In genomic region chr1:167196185-167196584, GRCh38 we compare ENCODE assay signal across 23 cellular contexts. TPM values are rescaled to one million over a fixed set of nuclear protein-coding genes. Genes with fewer than 3 reads are reported as not detected.
DNase-seq lines count a peak whose midpoint lies in the region; ATAC-seq, FAIRE-seq and TF ChIP-seq lines count a peak whose summit lies in the region.
"Had no signal": no experiment of that assay in that cellular context is flagged by ENCODE, and none has a peak within 500 bp of the region (broad histone marks: within the 10 kb centered on the region; RNA-seq: fewer than 3 reads in every experiment).

No MANE protein-coding gene starts in this region.

- no peaks in the 10 kb centered on the region for H3K36me3 Mint-ChIP-seq in activated T-helper 2 cell treated with anti-CD3 and anti-CD28 coated beads, Interferon-gamma antibody, Interleukin-2, Interleukin-4, amounts not matched to agents 10 μg/mL and 5 μg/mL and 100 μg/mL, durations not matched to agents 14 hours and 24 hours and 36 hours (ENCODE audit: low read depth)
- H3K36me3 Mint-ChIP-seq: memory B cell had no signal

- H3K9me2 ChIP-seq in PC-3 (replicated peaks; ENCODE audit: low read length), result no peaks in the 10 kb centered on the region

- H3K27me3 Mint-ChIP-seq in activated T-helper 2 cell treated with anti-CD3 and anti-CD28 coated beads, Interferon-gamma antibody, Interleukin-2, Interleukin-4, amounts not matched to agents 10 μg/mL and 5 μg/mL and 100 μg/mL, durations not matched to agents 14 hours and 24 hours and 36 hours (ENCODE audit: low read depth), result peaks cover 5% of the 10 kb centered on the region

- no peak overlapping the region for H2AFZ ChIP-seq in PC-3 (ENCODE audit: low read length)

- no peaks in the 10 kb centered on the region for H3K9me3 Mint-ChIP-seq in activated T-helper 2 cell treated with anti-CD3 and anti-CD28 coated beads, Interferon-gamma antibody, Interleukin-2, Interleukin-4, amounts not matched to agents 10 μg/mL and 5 μg/mL and 100 μg/mL, durations not matched to agents 14 hours and 24 hours and 36 hours
- H3K9me3 Mint-ChIP-seq: activated CD4-positive, alpha-beta T cell treated with anti-CD3 and anti-CD28 coated beads, Interleukin-2, amount 10 ng/mL, durations not matched to agents 24 days and 14 days; activated T-helper 1 cell treated with anti-CD3 and anti-CD28 coated beads, Interleukin-12 subunit alpha, Interleukin-12 subunit beta, Interleukin-2, Interleukin-4 antibody, amounts not matched to agents 30 ng/mL and 10 ng/mL and 1 ng/mL, durations not matched to agents 14 hours and 24 hours and 36 hours; HFFc6; memory B cell; T-helper 2 cell treated with Interferon-gamma antibody and Interleukin-4, amounts not matched to agents 5 μg/mL and 100 μg/mL, for 36 hours had no signal

- CTCF ChIA-PET in PC-3 (lab: Charles Lee), result no interaction called here

- peaks cover 14% of the 10 kb centered on the region for H3K4me1 Mint-ChIP-seq in activated T-helper 2 cell treated with anti-CD3 and anti-CD28 coated beads, Interferon-gamma antibody, Interleukin-2, Interleukin-4, amounts not matched to agents 10 μg/mL and 5 μg/mL and 100 μg/mL, durations not matched to agents 14 hours and 24 hours and 36 hours (ENCODE audit: low read depth)
- H3K4me1 Mint-ChIP-seq: memory B cell had no signal

- H3K79me2 ChIP-seq in PC-3 (ENCODE audit: low read length), result no peaks in the 10 kb centered on the region

- peak; percentile 90 for FAIRE-seq in G401.6 (lab: Jason Lieb, UNC)

- H4K20me1 ChIP-seq in PC-3 (ENCODE audit: low read length), result no peaks in the 10 kb centered on the region

- H3K4me3 ChIP-seq in PC-3 (ENCODE audit: low read length) (no peak overlapping the region), fibroblast of mammary gland (ENCODE audit: control insufficient read depth, low read depth, low read length) (no peak overlapping the region)
- H3K4me3 ChIP-seq: body of pancreas, Peyer's patch had no signal

- H3K4me2 ChIP-seq in PC-3 (ENCODE audit: low read length), result peak overlapping the region; percentile 43

- POLR2A ChIA-PET in PC-3 (lab: Charles Lee; ENCODE audit: unreplicated experiment), result no interaction called here

- DNase-seq in COR-L47 (lab: John Stamatoyannopoulos, UW) (peak; percentile 46), PC-3 (peak; percentile 71), fibroblast of mammary gland (ENCODE audit: low read depth) (peak; percentile 14), NCI-H526 (lab: John Stamatoyannopoulos, UW) (no peak), NCI-H774 (lab: John Stamatoyannopoulos, UW) (no peak)
- DNase-seq in activated T-helper 2 cell treated with anti-CD3 and anti-CD28 coated beads, Interferon-gamma antibody, Interleukin-2, Interleukin-4, amounts not matched to agents 10 μg/mL and 5 μg/mL and 100 μg/mL, durations not matched to agents 14 hours and 24 hours and 36 hours (ENCODE audit: low spot score), result no peak
- no peak for DNase-seq in activated CD8-positive, alpha-beta memory T cell treated with anti-CD3 and anti-CD28 coated beads, Interleukin-2, amount 50 U/mL, for 4 hours
- DNase-seq: activated CD4-positive, alpha-beta T cell treated with anti-CD3 and anti-CD28 coated beads, Interleukin-2, amount 10 ng/mL, durations not matched to agents 24 days and 14 days; BE2C; body of pancreas; DMS53; effector CD8-positive, alpha-beta T cell; HFFc6; NCI-H2107; Peyer's patch; retina; stimulated activated CD4-positive, alpha-beta T cell treated with anti-CD3 and anti-CD28 coated beads, Interleukin-2, amount 100 ng/mL, for 24 hours; stimulated activated CD8-positive, alpha-beta memory T cell treated with anti-CD3 and anti-CD28 coated beads, Interleukin-4, amount 100 ng/mL, for 48 hours; trophoblast cell had no signal

- H3K36me3 ChIP-seq in PC-3 (ENCODE audit: low read depth, low read length), result no peaks in the 10 kb centered on the region
- H3K36me3 ChIP-seq: BE2C, Peyer's patch had no signal

- H3K27ac Mint-ChIP-seq in activated T-helper 2 cell treated with anti-CD3 and anti-CD28 coated beads, Interferon-gamma antibody, Interleukin-2, Interleukin-4, amounts not matched to agents 10 μg/mL and 5 μg/mL and 100 μg/mL, durations not matched to agents 14 hours and 24 hours and 36 hours, result no peak overlapping the region
- H3K27ac Mint-ChIP-seq: activated CD4-positive, alpha-beta T cell treated with anti-CD3 and anti-CD28 coated beads, Interleukin-2, amount 10 ng/mL, durations not matched to agents 24 days and 14 days; activated T-helper 1 cell treated with anti-CD3 and anti-CD28 coated beads, Interleukin-12 subunit alpha, Interleukin-12 subunit beta, Interleukin-2, Interleukin-4 antibody, amounts not matched to agents 30 ng/mL and 10 ng/mL and 1 ng/mL, durations not matched to agents 14 hours and 24 hours and 36 hours; HFFc6; memory B cell; T-helper 2 cell treated with Interferon-gamma antibody and Interleukin-4, amounts not matched to agents 5 μg/mL and 100 μg/mL, for 36 hours had no signal

- H3K4me3 Mint-ChIP-seq in activated T-helper 2 cell treated with anti-CD3 and anti-CD28 coated beads, Interferon-gamma antibody, Interleukin-2, Interleukin-4, amounts not matched to agents 10 μg/mL and 5 μg/mL and 100 μg/mL, durations not matched to agents 14 hours and 24 hours and 36 hours (ENCODE audit: low read depth), result no peak overlapping the region
- H3K4me3 Mint-ChIP-seq: activated CD4-positive, alpha-beta T cell treated with anti-CD3 and anti-CD28 coated beads, Interleukin-2, amount 10 ng/mL, durations not matched to agents 24 days and 14 days; activated T-helper 1 cell treated with anti-CD3 and anti-CD28 coated beads, Interleukin-12 subunit alpha, Interleukin-12 subunit beta, Interleukin-2, Interleukin-4 antibody, amounts not matched to agents 30 ng/mL and 10 ng/mL and 1 ng/mL, durations not matched to agents 14 hours and 24 hours and 36 hours; HFFc6; memory B cell; T-helper 2 cell treated with Interferon-gamma antibody and Interleukin-4, amounts not matched to agents 5 μg/mL and 100 μg/mL, for 36 hours had no signal

- no peak overlapping the region for H3K9ac ChIP-seq in PC-3 (ENCODE audit: low read length)

- peak overlapping the region; percentile 66 for H3K27ac ChIP-seq in PC-3 (ENCODE audit: low read length)
- H3K27ac ChIP-seq: body of pancreas, Peyer's patch had no signal

- no TSS peak for BruUV-seq in PC-3 (replicated peaks; lab: Mats Ljungman, UMichigan)

- TF ChIP-seq CTCF in PC-3 (conservative IDR thresholded peaks at IDR 0.05; ENCODE audit: low read depth, low read length) (no peak), fibroblast of mammary gland (conservative IDR thresholded peaks at IDR 0.05; ENCODE audit: control insufficient read depth, insufficient read depth, low read depth, low read length) (no peak)

- H3K4me1 ChIP-seq in PC-3 (ENCODE audit: insufficient read depth, low read length), result peaks cover 16% of the 10 kb centered on the region
- H3K4me1 ChIP-seq: BE2C, body of pancreas, Peyer's patch had no signal

- intact Hi-C loops in PC-3 (cut with micrococcal nuclease), result no loop called here
- intact Hi-C loops in activated T-helper 2 cell treated with anti-CD3 and anti-CD28 coated beads, Interferon-gamma antibody, Interleukin-2, Interleukin-4, amounts not matched to agents 10 μg/mL and 5 μg/mL and 100 μg/mL, durations not matched to agents 14 hours and 24 hours and 36 hours (cut with micrococcal nuclease), result no loop called here

- peak; percentile 57 for ATAC-seq in PC-3
- ATAC-seq: body of pancreas had no signal

- no peaks in the 10 kb centered on the region for H3K9me3 ChIP-seq in PC-3 (ENCODE audit: low read length)
- H3K9me3 ChIP-seq: BE2C, body of pancreas, Peyer's patch had no signal

- H3F3A ChIP-seq in PC-3 (ENCODE audit: low read length, unreplicated experiment), result no peaks in the 10 kb centered on the region

- no peaks in the 10 kb centered on the region for H3K27me3 ChIP-seq in PC-3 (ENCODE audit: low read length)
- H3K27me3 ChIP-seq: BE2C, body of pancreas, Peyer's patch had no signal

RNA-seq across cellular contexts. Expression of gene POU2F1, which starts 24.5 kb away (rescaled TPM):
- total RNA-seq in PC-3 (2014; rRNA removed), result 8.7 and 17.9 TPM in 2 replicates
- total RNA-seq in activated T-helper 2 cell treated with anti-CD3 and anti-CD28 coated beads, Interferon-gamma antibody, Interleukin-2, Interleukin-4, amounts not matched to agents 10 μg/mL and 5 μg/mL and 100 μg/mL, durations not matched to agents 14 hours and 24 hours and 36 hours, result 21.3 and 21.9 TPM in 2 replicates

Comparison
In these comparisons a context has a peak if more than half of its experiments do, and no peak if none do; other contexts are left out.
1. DNase-seq: peak in COR-L47 (single experiment), PC-3 (single experiment) and fibroblast of mammary gland (single experiment); none in activated T-helper 2 cell treated with anti-CD3 and anti-CD28 coated beads, Interferon-gamma antibody, Interleukin-2, Interleukin-4, amounts not matched to agents 10 μg/mL and 5 μg/mL and 100 μg/mL, durations not matched to agents 14 hours and 24 hours and 36 hours (single experiment), activated CD8-positive, alpha-beta memory T cell treated with anti-CD3 and anti-CD28 coated beads, Interleukin-2, amount 50 U/mL, for 4 hours (single experiment), NCI-H526 (0 of 2) and NCI-H774 (single experiment).